In genomic region chr2:64767670-64768425, GRCh38 we compare ENCODE assay signal across 8 cellular contexts.
DNase-seq lines count a peak whose midpoint lies in the region; ATAC-seq and TF ChIP-seq lines count a peak whose summit lies in the region.

No MANE protein-coding gene starts in this region.

- peak overlapping the region; percentile 96 for H3K27ac ChIP-seq in right cardiac atrium (ENCODE audit: low read length)

- TF ChIP-seq POLR2A in GM15510 (IDR thresholded peaks at IDR 0.05; ENCODE audit: borderline replicate concordance, extremely low read depth, insufficient read length) = peak; percentile 69

- peak overlapping the region; percentile 52 for H3K4me3 ChIP-seq in right cardiac atrium (ENCODE audit: low read length)

- H3K27me3 ChIP-seq in right cardiac atrium (ENCODE audit: control insufficient read depth, insufficient read depth) = no peaks in the 10 kb centered on the region

- intact Hi-C loops in right cardiac atrium (cut with DNase I) = loop anchor here in 2 of 4 donors (5.0 kb wide), 2 partner anchors 94 to 116 kb away; partner anchors contain the start of gene SERTAD2 (in 1 of the 2)

- under 1% methylated on average over 65 of the region's 65 CpGs for WGBS in right cardiac atrium

- DNase-seq in NCI-H128 (lab: John Stamatoyannopoulos, UW; ENCODE audit: unreplicated experiment) = peak; percentile 67
- peak; percentile 58 to 79 (median 65) for DNase-seq in T-helper 1 cell
- DNase-seq in amygdala (lab: John Stamatoyannopoulos, UW) = peak; percentile 34 to 93 (median 77)
- peak; percentile 88 to 96 (median 95) for DNase-seq in right cardiac atrium
- DNase-seq in putamen (ENCODE audit: low spot score) = peak; percentile 91
- no peak for DNase-seq in OCI-M2 (lab: John Stamatoyannopoulos, UW; ENCODE audit: unreplicated experiment)

- no peaks in the 10 kb centered on the region for H3K9me3 ChIP-seq in right cardiac atrium (ENCODE audit: control insufficient read depth, low read length)

- ATAC-seq in HG02798 (IDR thresholded peaks at IDR 0.05; ENCODE audit: poor library complexity, unreplicated experiment) (peak; percentile 90), right cardiac atrium (peak; percentile 96)

- no peaks in the 10 kb centered on the region for H3K4me1 ChIP-seq in right cardiac atrium (ENCODE audit: control insufficient read depth, insufficient read depth, low read length)
